Comparison of ENCODE assay signal across 8 cellular contexts in the genomic region with DNA sequence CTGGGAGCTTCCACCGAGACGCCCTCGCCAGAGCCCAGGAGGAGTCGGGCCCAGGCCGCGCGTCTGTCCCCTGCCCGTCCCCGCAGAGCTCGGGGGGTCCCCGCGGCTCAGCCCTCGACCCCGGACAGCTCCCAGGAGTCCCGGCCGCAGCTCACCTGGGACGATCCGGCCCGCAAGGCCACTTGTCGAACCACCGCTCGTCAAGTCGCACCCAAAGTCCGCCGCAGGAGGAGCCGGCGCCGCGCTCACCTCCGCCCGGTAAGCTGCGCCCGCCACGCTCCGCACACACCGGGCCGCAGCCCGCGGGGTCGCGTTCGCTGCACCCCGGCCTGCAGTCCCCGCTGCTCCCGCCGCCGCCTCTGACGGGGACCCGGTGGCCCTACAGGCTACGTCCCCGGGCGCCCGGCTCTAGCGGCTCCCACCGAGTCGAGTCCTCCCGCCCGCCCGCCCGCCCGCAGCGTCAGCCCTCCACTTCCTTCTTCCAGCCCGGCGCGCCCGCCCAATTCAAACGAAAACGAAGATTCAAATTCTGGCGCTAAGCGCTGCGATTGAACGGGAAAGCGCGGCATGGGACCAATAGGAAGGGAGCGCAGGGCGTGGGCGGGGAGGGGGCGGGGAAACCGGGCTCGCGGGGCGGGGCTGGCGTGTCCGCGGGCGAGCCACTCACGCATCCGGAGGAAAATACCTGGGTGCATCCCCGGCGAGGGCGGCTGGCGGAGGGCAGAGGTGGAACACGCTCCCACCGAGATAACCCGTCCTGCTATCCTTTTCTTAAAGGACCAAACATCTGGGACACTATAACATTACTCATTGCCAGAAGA. TPM values are rescaled to one million over a fixed set of nuclear protein-coding genes. Genes with fewer than 3 reads are reported as not detected.
DNase-seq lines count a peak whose midpoint lies in the region; ATAC-seq lines count a peak whose summit lies in the region.

A gene with protein sequence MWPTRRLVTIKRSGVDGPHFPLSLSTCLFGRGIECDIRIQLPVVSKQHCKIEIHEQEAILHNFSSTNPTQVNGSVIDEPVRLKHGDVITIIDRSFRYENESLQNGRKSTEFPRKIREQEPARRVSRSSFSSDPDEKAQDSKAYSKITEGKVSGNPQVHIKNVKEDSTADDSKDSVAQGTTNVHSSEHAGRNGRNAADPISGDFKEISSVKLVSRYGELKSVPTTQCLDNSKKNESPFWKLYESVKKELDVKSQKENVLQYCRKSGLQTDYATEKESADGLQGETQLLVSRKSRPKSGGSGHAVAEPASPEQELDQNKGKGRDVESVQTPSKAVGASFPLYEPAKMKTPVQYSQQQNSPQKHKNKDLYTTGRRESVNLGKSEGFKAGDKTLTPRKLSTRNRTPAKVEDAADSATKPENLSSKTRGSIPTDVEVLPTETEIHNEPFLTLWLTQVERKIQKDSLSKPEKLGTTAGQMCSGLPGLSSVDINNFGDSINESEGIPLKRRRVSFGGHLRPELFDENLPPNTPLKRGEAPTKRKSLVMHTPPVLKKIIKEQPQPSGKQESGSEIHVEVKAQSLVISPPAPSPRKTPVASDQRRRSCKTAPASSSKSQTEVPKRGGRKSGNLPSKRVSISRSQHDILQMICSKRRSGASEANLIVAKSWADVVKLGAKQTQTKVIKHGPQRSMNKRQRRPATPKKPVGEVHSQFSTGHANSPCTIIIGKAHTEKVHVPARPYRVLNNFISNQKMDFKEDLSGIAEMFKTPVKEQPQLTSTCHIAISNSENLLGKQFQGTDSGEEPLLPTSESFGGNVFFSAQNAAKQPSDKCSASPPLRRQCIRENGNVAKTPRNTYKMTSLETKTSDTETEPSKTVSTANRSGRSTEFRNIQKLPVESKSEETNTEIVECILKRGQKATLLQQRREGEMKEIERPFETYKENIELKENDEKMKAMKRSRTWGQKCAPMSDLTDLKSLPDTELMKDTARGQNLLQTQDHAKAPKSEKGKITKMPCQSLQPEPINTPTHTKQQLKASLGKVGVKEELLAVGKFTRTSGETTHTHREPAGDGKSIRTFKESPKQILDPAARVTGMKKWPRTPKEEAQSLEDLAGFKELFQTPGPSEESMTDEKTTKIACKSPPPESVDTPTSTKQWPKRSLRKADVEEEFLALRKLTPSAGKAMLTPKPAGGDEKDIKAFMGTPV (N-terminal part only) (minus strand): TSS at position 480 of the 821 bp plus-strand sequence. CDS start 756 bp downstream, outside the sequence.

- H3K9ac ChIP-seq in mucosa of stomach (ENCODE audit: low read length): peak within 1 kb of the TSS; percentile 56

- H3K9me3 ChIP-seq in esophagus (ENCODE audit: control insufficient read depth in 2 of 2, insufficient read depth in 1 of 2, low read depth in 1 of 2, low read length in 1 of 2) (no peaks in the 10 kb centered on the region), mucosa of stomach (ENCODE audit: control insufficient read depth, low read length) (no peaks in the 10 kb centered on the region)

- H3K27ac ChIP-seq in esophagus (ENCODE audit: low read depth in 2 of 2, low read length in 1 of 2): no peak within 1 kb of the TSS

- peak within 1 kb of the TSS; percentile 55 to 75 for H3K4me3 ChIP-seq in esophagus (ENCODE audit: low read depth in 1 of 2, low read length in 2 of 2)
- H3K4me3 ChIP-seq in mucosa of stomach (ENCODE audit: low read length): peak within 1 kb of the TSS; percentile 52

- ATAC-seq in GM21528 (IDR thresholded peaks at IDR 0.05; ENCODE audit: low FRiP score, unreplicated experiment): peak; percentile 92

- 0 to 1% methylated on average over 71 to 95 of the region's 95 CpGs for WGBS in esophagus, 2 donors

- peaks cover 4 to 7% of the 10 kb centered on the region in 2 donors for H3K4me1 ChIP-seq in esophagus (ENCODE audit: control insufficient read depth in 2 of 2, insufficient read depth in 2 of 2, low read length in 1 of 2)
- H3K4me1 ChIP-seq in mucosa of stomach (ENCODE audit: control insufficient read depth, insufficient read depth, low read length): no peaks in the 10 kb centered on the region

- H3K36me3 ChIP-seq in esophagus (ENCODE audit: control insufficient read depth in 2 of 2, insufficient read depth in 2 of 2, low read length in 1 of 2) (no peaks in the 10 kb centered on the region), mucosa of stomach (ENCODE audit: control insufficient read depth, insufficient read depth, low read length) (no peaks in the 10 kb centered on the region)

- H3K27me3 ChIP-seq in esophagus (ENCODE audit: control insufficient read depth in 1 of 2, insufficient read depth in 2 of 2, low read length in 2 of 2): no peaks in the 10 kb centered on the region
- peaks cover 5% of the 10 kb centered on the region for H3K27me3 ChIP-seq in mucosa of stomach (ENCODE audit: control insufficient read depth, insufficient read depth, low read length)

- DNase-seq in DMS114 treated with DMSO at 0.1 percent for 48 hours (lab: John Stamatoyannopoulos, UW; ENCODE audit: unreplicated experiment) (peak; percentile 85), HuH-7 (ENCODE audit: low spot score) (peak; percentile 87), OCI-M1 (lab: John Stamatoyannopoulos, UW) (peak; percentile 96), activated T-cell treated with anti-CD3 and anti-CD28 coated beads for 24 hours (ENCODE audit: low read depth) (peak; percentile 84)
- DNase-seq in stimulated activated CD8-positive, alpha-beta memory T cell treated with anti-CD3 and anti-CD28 coated beads, Interleukin-4, amount 100 ng/mL, for 4 hours (ENCODE audit: low read depth in 2 of 2, low spot score in 1 of 2): peak; percentile 77 to 78

RNA-seq across cellular contexts. Expression of the gene that starts here (rescaled TPM):
- 1 to 10 TPM; 8.7 to 8.9 TPM for polyA plus RNA-seq in esophagus
